Comparison of ENCODE assay signal across 8 cellular contexts in the genomic region with DNA sequence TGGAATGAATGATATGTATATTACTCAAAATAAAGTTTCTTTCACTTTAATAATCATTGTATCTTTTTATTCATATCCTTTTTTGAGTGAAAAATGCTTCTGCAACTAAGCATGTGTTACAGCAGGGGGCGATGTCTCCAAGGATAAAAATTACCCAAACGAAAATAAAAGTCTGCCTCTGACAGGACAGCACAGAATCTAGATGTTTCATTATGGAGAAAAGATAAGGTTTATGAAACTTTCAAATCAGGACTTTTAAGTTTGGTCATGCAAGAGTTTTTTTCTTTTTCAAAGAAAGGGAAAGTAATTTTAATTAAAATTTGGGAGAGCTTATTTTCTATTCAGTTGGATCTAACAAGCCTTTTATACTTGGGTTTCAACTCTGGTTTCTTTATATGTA. TPM values are rescaled to one million over a fixed set of nuclear protein-coding genes. Genes with fewer than 3 reads are reported as not detected.
DNase-seq lines count a peak whose midpoint lies in the region; ATAC-seq, FAIRE-seq and TF ChIP-seq lines count a peak whose summit lies in the region.

No MANE protein-coding gene starts in this region.

- no peak for TF ChIP-seq EP300 in HepG2 (IDR thresholded peaks at IDR 0.05; ENCODE audit: low read depth in 2 of 2, low read length in 2 of 2)
- no peak for TF ChIP-seq EP300 in HepG2 (CRISPR knock-in tag; IDR thresholded peaks at IDR 0.05; ENCODE audit: borderline replicate concordance)
- TF ChIP-seq EP300 in transverse colon (IDR thresholded peaks at IDR 0.05; ENCODE audit: low read depth), result no peak

- in situ Hi-C loops in HepG2 (cut with HindIII; ENCODE audit: extremely low pct_ligation_motif_present, low pct_unique_long_range_greater_than_20kb), result loop anchor here (5.0 kb wide), 2 partner anchors 269 to 554 kb away; a partner anchor contains a TSS
- in situ Hi-C loops in transverse colon (cut with MboI; ENCODE audit: low pct_ligation_motif_present in 1 of 4, low pct_unique_long_range_greater_than_20kb in 1 of 4, low sequenced_read_pairs in 3 of 4), result loop anchor here in 2 of 4 donors (10.0 to 25.0 kb wide), 3 partner anchors 329 to 554 kb away; no protein-coding TSS in a partner anchor

- H3K27me3 ChIP-seq in AG04450 (ENCODE audit: control insufficient read depth, insufficient read depth, low read length) (no peaks in the 10 kb centered on the region), HepG2 (ENCODE audit: control insufficient read depth in 1 of 2, insufficient read depth in 2 of 2, low read length in 2 of 2) (no peaks in the 10 kb centered on the region), transverse colon (no peaks in the 10 kb centered on the region)

- TF ChIP-seq POLR2A in HepG2 (IDR thresholded peaks at IDR 0.05; ENCODE audit: insufficient read depth in 1 of 2, low read depth in 2 of 2, low read length in 2 of 2) (no peak), transverse colon (IDR thresholded peaks at IDR 0.05) (no peak)

- H2AFZ ChIP-seq in HepG2 (ENCODE audit: low read length), result no peak overlapping the region

- ATAC-seq in HG03095 (IDR thresholded peaks at IDR 0.05; ENCODE audit: unreplicated experiment) (peak; percentile 47), HepG2 (no peak), HG03139 (IDR thresholded peaks at IDR 0.05; ENCODE audit: unreplicated experiment) (no peak)
- ATAC-seq in central memory CD8-positive, alpha-beta T cell (replicated peaks; ENCODE audit: extremely low read depth, poor library complexity, severe bottlenecking), result peak; percentile 46

- no peaks in the 10 kb centered on the region for H3K27me3 Mint-ChIP-seq in central memory CD8-positive, alpha-beta T cell

- DNase-seq in AG04450 (ENCODE audit: low read depth, low spot score), result no peak
- DNase-seq in RKO (ENCODE audit: low spot score), result peak; percentile 77
- DNase-seq in central memory CD8-positive, alpha-beta T cell (ENCODE audit: low spot score in 2 of 2), result no peak
- DNase-seq in HepG2 (ENCODE audit: low spot score), result peak; percentile 22
- DNase-seq in transverse colon, result no peak

- H3K4me1 ChIP-seq in HepG2 (ENCODE audit: insufficient read depth, low read length), result no peaks in the 10 kb centered on the region
- H3K4me1 ChIP-seq in transverse colon, result peaks cover 0 to 8% (median 4%) of the 10 kb centered on the region in 4 donors

- no peaks in the 10 kb centered on the region for H3K4me1 Mint-ChIP-seq in central memory CD8-positive, alpha-beta T cell

- peaks cover 41% of the 10 kb centered on the region for H3K36me3 Mint-ChIP-seq in central memory CD8-positive, alpha-beta T cell (ENCODE audit: insufficient read depth)

- intact Hi-C loops in HepG2 (cut with micrococcal nuclease; ENCODE audit: unreplicated experiment), result loop anchor here (1.0 to 5.0 kb wide), 5 partner anchors 81 to 551 kb away; a partner anchor contains a TSS
- intact Hi-C loops in transverse colon (cut with DNase I; ENCODE audit: low total_unique reads), result loop anchor here (2.0 kb wide), 1 partner anchor 330 kb away; no protein-coding TSS in a partner anchor

- no peak overlapping the region for H3K27ac ChIP-seq in AG04450 (ENCODE audit: low read depth, low read length)
- no peak overlapping the region for H3K27ac ChIP-seq in HepG2 (ENCODE audit: extremely low read length, insufficient read depth, low read length)
- peak overlapping the region in 3 of 4 donors; percentile 11 to 50 (median 19) for H3K27ac ChIP-seq in transverse colon

- H3K27ac Mint-ChIP-seq in central memory CD8-positive, alpha-beta T cell (ENCODE audit: low read depth), result no peak overlapping the region

- H3K36me3 ChIP-seq in HepG2 (replicated peaks in 1 of 2; ENCODE audit: control insufficient read depth in 1 of 2, insufficient read depth in 2 of 2, low read length in 2 of 2) (no peaks in the 10 kb centered on the region), transverse colon (peaks cover 0 to 7% (median 3%) of the 10 kb centered on the region in 4 donors)

- H3K9ac ChIP-seq in HepG2 (ENCODE audit: insufficient read depth, low read depth, low read length), result no peak overlapping the region

- POLR2A ChIA-PET in AG04450 (lab: Yijun Ruan, JAX) (interaction anchor here (1.6 kb wide), 2 partner anchors 268 to 330 kb away, joined by 3 to 8 read pairs; no protein-coding TSS in a partner anchor), HepG2 (lab: Yijun Ruan, JAX) (no interaction called here)

- no peaks in the 10 kb centered on the region for H3K9me3 Mint-ChIP-seq in central memory CD8-positive, alpha-beta T cell

- BruUV-seq in HepG2 (replicated peaks; lab: Mats Ljungman, UMichigan), result no TSS peak

- H3K9me3 ChIP-seq in AG04450 (ENCODE audit: control insufficient read depth, insufficient read depth, low read length), result no peaks in the 10 kb centered on the region
- no peaks in the 10 kb centered on the region for H3K9me3 ChIP-seq in HepG2 (ENCODE audit: low read length)
- H3K9me3 ChIP-seq in transverse colon, result no peaks in the 10 kb centered on the region

- no peak overlapping the region for H3K4me3 Mint-ChIP-seq in central memory CD8-positive, alpha-beta T cell

- CTCF ChIA-PET in AG04450 (lab: Charles Lee), result interaction anchor here (0.6 to 9.6 kb wide), 56 partner anchors 9 to 551 kb away, joined by 3 to 132 read pairs (median 4); a partner anchor contains a TSS
- CTCF ChIA-PET in HepG2 (lab: Yijun Ruan, JAX; ENCODE audit: low intra/inter-chr PET ratio, low total read pairs), result interaction anchor here (1.6 to 4.1 kb wide), 2 partner anchors 267 to 331 kb away, joined by 17 to 39 read pairs; a partner anchor contains a TSS

- no peaks in the 10 kb centered on the region for H4K20me1 ChIP-seq in HepG2 (ENCODE audit: insufficient read depth, low read length)

- no peak overlapping the region for H3K4me3 ChIP-seq in AG04450 (ENCODE audit: low read depth, low read length)
- no peak overlapping the region for H3K4me3 ChIP-seq in HepG2 (replicated peaks in 1 of 3; ENCODE audit: insufficient read depth in 1 of 3, low read depth in 2 of 3, low read length in 3 of 3)
- H3K4me3 ChIP-seq in transverse colon, result no peak overlapping the region

- peak; percentile 76 for TF ChIP-seq CTCF in AG04450 (IDR thresholded peaks at IDR 0.05; ENCODE audit: low read depth, low read length)
- peak; percentile 66 for TF ChIP-seq CTCF in HepG2 (CRISPR knock-in tag; IDR thresholded peaks at IDR 0.05)
- TF ChIP-seq CTCF in transverse colon (IDR thresholded peaks at IDR 0.05), result peak; percentile 76 to 91 (median 82)

- H3K4me2 ChIP-seq in HepG2 (ENCODE audit: low read depth, low read length), result no peak overlapping the region

- FAIRE-seq in G401.6 (lab: Jason Lieb, UNC), result peak; percentile 76
- peak; percentile 70 for FAIRE-seq in HepG2 (lab: Jason Lieb, UNC)

- H3K79me2 ChIP-seq in HepG2 (ENCODE audit: insufficient read depth, low read length), result no peaks in the 10 kb centered on the region

- WGBS in HepG2 (ENCODE audit: low lambda C conversion rate), result 0% methylated on average over 2 of the region's 2 CpGs
- WGBS in transverse colon (ENCODE audit: low coverage in 1 of 2), 2 donors, result 0 to 2% methylated on average over 2 of the region's 2 CpGs

- peak; percentile 57; the same call in 1 of the 2 replicates for TF ChIP-seq RAD21 in HepG2 (CRISPR knock-in tag; IDR thresholded peaks at IDR 0.05)

TF ChIP-seq in HepG2, 621 proteins besides CTCF, POLR2A, EP300 and RAD21 (continues in another document):
- peak; percentile 87 for TF ChIP-seq STAG1 (CRISPR knock-in tag; IDR thresholded peaks at IDR 0.05)
- TF ChIP-seq, protein P1, sequence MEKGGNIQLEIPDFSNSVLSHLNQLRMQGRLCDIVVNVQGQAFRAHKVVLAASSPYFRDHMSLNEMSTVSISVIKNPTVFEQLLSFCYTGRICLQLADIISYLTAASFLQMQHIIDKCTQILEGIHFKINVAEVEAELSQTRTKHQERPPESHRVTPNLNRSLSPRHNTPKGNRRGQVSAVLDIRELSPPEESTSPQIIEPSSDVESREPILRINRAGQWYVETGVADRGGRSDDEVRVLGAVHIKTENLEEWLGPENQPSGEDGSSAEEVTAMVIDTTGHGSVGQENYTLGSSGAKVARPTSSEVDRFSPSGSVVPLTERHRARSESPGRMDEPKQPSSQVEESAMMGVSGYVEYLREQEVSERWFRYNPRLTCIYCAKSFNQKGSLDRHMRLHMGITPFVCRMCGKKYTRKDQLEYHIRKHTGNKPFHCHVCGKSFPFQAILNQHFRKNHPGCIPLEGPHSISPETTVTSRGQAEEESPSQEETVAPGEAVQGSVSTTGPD (CRISPR knock-in tag; IDR thresholded peaks at IDR 0.05), result no peak

RNA-seq across cellular contexts. Expression of a gene that starts 48.4 kb away (rescaled TPM):
- 130 and 152 TPM in 2 replicates for polyA plus RNA-seq in AG04450 (2011; rRNA removed)
- polyA minus RNA-seq in AG04450 (2011; rRNA and poly(A)+ RNA removed), result 82.7 and 88.1 TPM in 2 replicates
- total RNA-seq in HepG2 (2016; rRNA removed; fragmentation: Illumina TruSeq; extraction: Trizol), result 21.6 and 24.7 TPM in 2 replicates
- 5.7 and 7.0 TPM in 2 replicates for total RNA-seq in HepG2 (2016; cell fraction: cytosol; rRNA removed; fragmentation: Illumina TruSeq; extraction: Trizol; ENCODE audit: low read depth)
- 20.1 and 24.8 TPM in 2 replicates for total RNA-seq in HepG2 (2016; cell fraction: insoluble cytoplasmic fraction; rRNA removed; fragmentation: Illumina TruSeq; extraction: Trizol)
- 13.3 and 15.7 TPM in 2 replicates for total RNA-seq in HepG2 (2016; cell fraction: membrane; rRNA removed; fragmentation: Illumina TruSeq; extraction: Trizol)
- 19.2 and 19.9 TPM in 2 replicates for total RNA-seq in HepG2 (2016; cell fraction: nucleus; rRNA removed; fragmentation: Illumina TruSeq; extraction: Trizol)
- 17.6 and 23.0 TPM in 2 replicates for polyA plus RNA-seq in HepG2 (2011; rRNA removed)
- polyA plus RNA-seq in HepG2 (2011; cell fraction: cytosol; rRNA removed), result 10.5 and 12.4 TPM in 2 replicates
- polyA plus RNA-seq in HepG2 (2011; cell fraction: nucleus; rRNA removed), result 15.2 and 17.8 TPM in 2 replicates
- polyA plus RNA-seq in HepG2 (2012), result 11.3 and 12.6 TPM in 2 replicates
- polyA plus RNA-seq in HepG2 (2016; cell fraction: cytosol; fragmentation: Illumina TruSeq; extraction: Trizol; ENCODE audit: low read depth), result 5.5 and 6.1 TPM in 2 replicates
- 24.3 and 25.3 TPM in 2 replicates for polyA plus RNA-seq in HepG2 (2016; cell fraction: insoluble cytoplasmic fraction; fragmentation: Illumina TruSeq; extraction: Trizol; ENCODE audit: low read depth)
- 9.3 and 11.9 TPM in 2 replicates for polyA plus RNA-seq in HepG2 (2016; cell fraction: membrane; fragmentation: Illumina TruSeq; extraction: Trizol; ENCODE audit: low read depth)
- polyA plus RNA-seq in HepG2 (2016; cell fraction: nucleus; fragmentation: Illumina TruSeq; extraction: Trizol; ENCODE audit: insufficient read depth, low read depth), result 18.5 and 18.7 TPM in 2 replicates
- 13.6 and 60.4 TPM in 2 replicates for polyA minus RNA-seq in HepG2 (2011; rRNA and poly(A)+ RNA removed; ENCODE audit: low replicate concordance)
- 10.0 and 10.8 TPM in 2 replicates for polyA minus RNA-seq in HepG2 (2011; cell fraction: cytosol; rRNA and poly(A)+ RNA removed)
- 21.8 and 25.9 TPM in 2 replicates for polyA minus RNA-seq in HepG2 (2011; cell fraction: nucleus; rRNA and poly(A)+ RNA removed)
- total RNA-seq in transverse colon, result 100 to 1,000 TPM in 3 of 4 donors, 10 to 100 TPM in 1; 77.4 to 119 (median 115) TPM

Comparison
In these comparisons a context has a peak if more than half of its experiments do, and no peak if none do; other contexts are left out.
1. DNase-seq: peak in RKO (single experiment) and HepG2 (single experiment); none in AG04450 (single experiment), central memory CD8-positive, alpha-beta T cell (0 of 2) and transverse colon (single experiment).
2. H3K27ac ChIP-seq: peak in transverse colon (3 of 4); none in AG04450 (single experiment) and HepG2 (single experiment).
3. ATAC-seq: peak in HG03095 (single experiment) and central memory CD8-positive, alpha-beta T cell (single experiment); none in HepG2 (single experiment) and HG03139 (single experiment).
4. Peak in every context shown above with its lines, with median percentiles within 50 percentile points of each other: CTCF ChIP-seq.